21 cellular contexts compared by ENCODE assay signal in the genomic region with DNA sequence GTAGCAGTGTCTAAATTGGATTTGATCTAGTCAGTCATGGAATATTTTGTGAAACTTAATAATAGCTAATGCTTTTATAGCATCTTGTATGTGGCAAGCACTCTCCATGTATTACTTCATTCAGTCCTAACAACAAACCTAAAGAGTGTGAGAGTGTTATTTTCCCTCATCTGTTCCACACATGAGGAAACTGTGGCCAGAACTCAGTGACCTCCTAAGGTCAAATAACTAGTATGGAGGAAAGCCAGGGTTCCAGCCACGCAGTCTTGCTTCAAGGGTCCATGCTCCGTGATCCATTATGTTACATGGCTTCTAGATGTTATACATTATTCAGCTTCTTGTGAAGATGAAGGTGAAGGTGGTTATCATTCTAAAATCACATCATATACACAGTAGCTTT. TPM values are rescaled to one million over a fixed set of nuclear protein-coding genes. Genes with fewer than 3 reads are reported as not detected.
DNase-seq lines count a peak whose midpoint lies in the region; TF ChIP-seq lines count a peak whose summit lies in the region.
"Had no signal": no experiment of that assay in that cellular context is flagged by ENCODE, and none has a peak within 500 bp of the region (broad histone marks: within the 10 kb centered on the region; RNA-seq: fewer than 3 reads in every experiment).

No MANE protein-coding gene starts in this region.

- H3K9me3 Mint-ChIP-seq in CD14-positive monocyte: peaks cover 0 to 19% (median 3%) of the 10 kb centered on the region in 7 donors
- H3K9me3 Mint-ChIP-seq in activated CD4-positive, alpha-beta T cell treated with anti-CD3 and anti-CD28 coated beads, Interleukin-2, amount 10 ng/mL, durations not matched to agents 7 days and 5 days: no peaks in the 10 kb centered on the region
- H3K9me3 Mint-ChIP-seq: activated naive CD8-positive, alpha-beta T cell treated with anti-CD3 and anti-CD28 coated beads, Interleukin-2, amount 50 U/mL, for 24 hours; activated T-helper 1 cell treated with anti-CD3 and anti-CD28 coated beads, Interleukin-12 subunit alpha, Interleukin-12 subunit beta, Interleukin-2, Interleukin-4 antibody, amounts not matched to agents 30 ng/mL and 10 ng/mL and 1 ng/mL, durations not matched to agents 14 hours and 24 hours and 36 hours; central memory CD8-positive, alpha-beta T cell had no signal

- CTCF ChIA-PET in activated CD4-positive, alpha-beta T cell treated with anti-CD3 and anti-CD28 coated beads, Interleukin-2, amount 10 ng/mL, durations not matched to agents 7 days and 5 days (lab: Charles Lee): interaction anchor here (0.7 to 1.3 kb wide), 2 partner anchors 20 to 31 kb away, joined by 3 read pairs; no protein-coding TSS in a partner anchor

- H3K36me3 Mint-ChIP-seq in CD14-positive monocyte: peaks cover 0 to 6% of the 10 kb centered on the region in 2 donors
- no peaks in the 10 kb centered on the region for H3K36me3 Mint-ChIP-seq in activated CD4-positive, alpha-beta T cell treated with anti-CD3 and anti-CD28 coated beads, Interleukin-2, amount 10 ng/mL, durations not matched to agents 7 days and 5 days (ENCODE audit: low read depth)

- no peaks in the 10 kb centered on the region for H4K20me1 ChIP-seq in KMS-11 (ENCODE audit: insufficient read depth)

- peak; percentile 38 for DNase-seq in EH (ENCODE audit: low read depth)
- DNase-seq in fibroblast of peridontal ligament (ENCODE audit: extremely low read depth): peak; percentile 69
- no peak for DNase-seq in sigmoid colon
- DNase-seq in CD14-positive monocyte (ENCODE audit: low spot score): no peak
- no peak for DNase-seq in activated CD4-positive, alpha-beta T cell treated with anti-CD3 and anti-CD28 coated beads, Interleukin-2, amount 10 ng/mL, durations not matched to agents 7 days and 5 days
- no peak for DNase-seq in pons (ENCODE audit: low spot score)
- DNase-seq: activated B cell treated with CpG ODN at 0.5 μM for 24 hours; activated CD8-positive, alpha-beta memory T cell treated with anti-CD3 and anti-CD28 coated beads for 24 hours; activated naive CD8-positive, alpha-beta T cell treated with anti-CD3 and anti-CD28 coated beads, Interleukin-2, amount 50 U/mL, for 24 hours; effector CD4-positive, alpha-beta T cell; left colon; mucosa of descending colon; NCI-H187 treated with DMSO at 0.1 percent for 48 hours; NCI-H510A treated with DMSO at 0.1 percent for 48 hours; occipital lobe; SIG-M5; stimulated activated CD4-positive, alpha-beta T cell treated with anti-CD3 and anti-CD28 coated beads, Interleukin-4, amount 100 ng/mL, for 24 hours; T-helper 17 cell had no signal

- peak overlapping the region; percentile 14 for H3K4me2 ChIP-seq in KMS-11

- intact Hi-C loops in sigmoid colon (cut with DNase I): no loop called here
- intact Hi-C loops in CD14-positive monocyte (cut with micrococcal nuclease): no loop called here

- no peak for TF ChIP-seq POLR2A in sigmoid colon (IDR thresholded peaks at IDR 0.05)

- no peak overlapping the region for H3K4me3 Mint-ChIP-seq in CD14-positive monocyte
- H3K4me3 Mint-ChIP-seq in activated CD4-positive, alpha-beta T cell treated with anti-CD3 and anti-CD28 coated beads, Interleukin-2, amount 10 ng/mL, durations not matched to agents 7 days and 5 days: no peak overlapping the region
- H3K4me3 Mint-ChIP-seq: activated B cell treated with CpG ODN at 0.5 μM for 24 hours; activated naive CD8-positive, alpha-beta T cell treated with anti-CD3 and anti-CD28 coated beads, Interleukin-2, amount 50 U/mL, for 24 hours; activated T-helper 1 cell treated with anti-CD3 and anti-CD28 coated beads, Interleukin-12 subunit alpha, Interleukin-12 subunit beta, Interleukin-2, Interleukin-4 antibody, amounts not matched to agents 30 ng/mL and 10 ng/mL and 1 ng/mL, durations not matched to agents 14 hours and 24 hours and 36 hours; central memory CD8-positive, alpha-beta T cell; T-helper 17 cell had no signal

- no peak for TF ChIP-seq CTCF in KMS-11 (conservative IDR thresholded peaks at IDR 0.05; ENCODE audit: low read depth, low read length)
- TF ChIP-seq CTCF in sigmoid colon (IDR thresholded peaks at IDR 0.05): no peak
- TF ChIP-seq CTCF in CD14-positive monocyte (IDR thresholded peaks at IDR 0.05): no peak

- no peak overlapping the region for H3K27ac Mint-ChIP-seq in CD14-positive monocyte
- H3K27ac Mint-ChIP-seq in activated CD4-positive, alpha-beta T cell treated with anti-CD3 and anti-CD28 coated beads, Interleukin-2, amount 10 ng/mL, durations not matched to agents 7 days and 5 days: no peak overlapping the region
- H3K27ac Mint-ChIP-seq: activated B cell treated with CpG ODN at 0.5 μM for 24 hours; activated naive CD8-positive, alpha-beta T cell treated with anti-CD3 and anti-CD28 coated beads, Interleukin-2, amount 50 U/mL, for 24 hours; activated T-helper 1 cell treated with anti-CD3 and anti-CD28 coated beads, Interleukin-12 subunit alpha, Interleukin-12 subunit beta, Interleukin-2, Interleukin-4 antibody, amounts not matched to agents 30 ng/mL and 10 ng/mL and 1 ng/mL, durations not matched to agents 14 hours and 24 hours and 36 hours; T-helper 17 cell had no signal

- no peak for TF ChIP-seq EP300 in sigmoid colon (IDR thresholded peaks at IDR 0.05)

- H3K36me3 ChIP-seq in KMS-11 (ENCODE audit: insufficient read depth): no peaks in the 10 kb centered on the region
- peaks cover 0 to 12% (median 1%) of the 10 kb centered on the region in 4 donors for H3K36me3 ChIP-seq in sigmoid colon

- H3K79me2 ChIP-seq in KMS-11 (ENCODE audit: insufficient read depth, low read depth): no peaks in the 10 kb centered on the region

- 73 to 90% methylated on average over 2 of the region's 2 CpGs for WGBS in sigmoid colon, 2 donors

- H3K9ac ChIP-seq in KMS-11: no peak overlapping the region

- peaks cover 29% of the 10 kb centered on the region for H3K4me1 ChIP-seq in KMS-11 (ENCODE audit: low read depth, poor library complexity, severe bottlenecking)
- peaks cover 0 to 19% (median 17%) of the 10 kb centered on the region in 4 donors for H3K4me1 ChIP-seq in sigmoid colon

- POLR2A ChIA-PET in activated CD4-positive, alpha-beta T cell treated with anti-CD3 and anti-CD28 coated beads, Interleukin-2, amount 10 ng/mL, durations not matched to agents 7 days and 5 days (lab: Charles Lee): no interaction called here

- H3K4me3 ChIP-seq in KMS-11 (IDR thresholded peaks at IDR 0.05; ENCODE audit: insufficient read depth, low read depth, low read length) (no peak overlapping the region), sigmoid colon (no peak overlapping the region)
- H3K4me3 ChIP-seq: mucosa of descending colon had no signal

- H3K27me3 ChIP-seq in KMS-11 (ENCODE audit: insufficient read depth, low read depth): no peaks in the 10 kb centered on the region
- H3K27me3 ChIP-seq in sigmoid colon: no peaks in the 10 kb centered on the region

- no peaks in the 10 kb centered on the region for H3K27me3 Mint-ChIP-seq in CD14-positive monocyte (ENCODE audit: low read depth in 3 of 3)
- H3K27me3 Mint-ChIP-seq in activated CD4-positive, alpha-beta T cell treated with anti-CD3 and anti-CD28 coated beads, Interleukin-2, amount 10 ng/mL, durations not matched to agents 7 days and 5 days: no peaks in the 10 kb centered on the region
- H3K27me3 Mint-ChIP-seq: activated B cell treated with CpG ODN at 0.5 μM for 24 hours; activated naive CD8-positive, alpha-beta T cell treated with anti-CD3 and anti-CD28 coated beads, Interleukin-2, amount 50 U/mL, for 24 hours; central memory CD8-positive, alpha-beta T cell; T-helper 17 cell had no signal

- no peak overlapping the region for H2AFZ ChIP-seq in KMS-11 (ENCODE audit: low read depth)

- no peaks in the 10 kb centered on the region for H3K4me1 Mint-ChIP-seq in CD14-positive monocyte
- no peaks in the 10 kb centered on the region for H3K4me1 Mint-ChIP-seq in activated CD4-positive, alpha-beta T cell treated with anti-CD3 and anti-CD28 coated beads, Interleukin-2, amount 10 ng/mL, durations not matched to agents 7 days and 5 days
- H3K4me1 Mint-ChIP-seq: activated B cell treated with CpG ODN at 0.5 μM for 24 hours; activated naive CD8-positive, alpha-beta T cell treated with anti-CD3 and anti-CD28 coated beads, Interleukin-2, amount 50 U/mL, for 24 hours; central memory CD8-positive, alpha-beta T cell; T-helper 17 cell had no signal

- no peaks in the 10 kb centered on the region for H3K9me3 ChIP-seq in sigmoid colon
- H3K9me3 ChIP-seq: mucosa of descending colon had no signal

- peak overlapping the region; percentile 66 for H3K27ac ChIP-seq in KMS-11
- peak overlapping the region; percentile 35 to 51 (median 43) for H3K27ac ChIP-seq in sigmoid colon

RNA-seq across cellular contexts. Expression of a gene that starts 45.5 kb away (rescaled TPM):
- 10 to 100 TPM; 69.2 to 88.3 (median 79.1) TPM for total RNA-seq in sigmoid colon
- polyA plus RNA-seq in sigmoid colon (1 to 10 TPM; 3.6 to 9.1 (median 4.6) TPM), CD14-positive monocyte (1 to 10 TPM; 3.9 to 5.5 TPM)
- total RNA-seq in activated CD4-positive, alpha-beta T cell treated with anti-CD3 and anti-CD28 coated beads, Interleukin-2, amount 10 ng/mL, durations not matched to agents 7 days and 5 days: 1 to 10 TPM; 6.1 to 6.5 TPM

Comparison
In these comparisons a context has a peak if more than half of its experiments do, and no peak if none do; other contexts are left out.
1. DNase-seq: peak in EH (single experiment) and fibroblast of peridontal ligament (single experiment); none in sigmoid colon (single experiment), CD14-positive monocyte (single experiment), activated CD4-positive, alpha-beta T cell treated with anti-CD3 and anti-CD28 coated beads, Interleukin-2, amount 10 ng/mL, durations not matched to agents 7 days and 5 days (single experiment) and pons (single experiment).
2. RNA of a gene that starts 45.5 kb away (total RNA-seq): 69.2 to 88.3 TPM in sigmoid colon; 6.1 to 6.5 TPM in activated CD4-positive, alpha-beta T cell treated with anti-CD3 and anti-CD28 coated beads, Interleukin-2, amount 10 ng/mL, durations not matched to agents 7 days and 5 days; every median in the first group is over 4 times any median in the second.